In genomic region chr11:62077136-62077535, GRCh38 we compare ENCODE assay signal across 22 cellular contexts.
"Had no signal": no experiment of that assay in that cellular context is flagged by ENCODE, and none has a peak within 500 bp of the region (broad histone marks: within the 10 kb centered on the region; RNA-seq: fewer than 3 reads in every experiment).

No MANE protein-coding gene starts in this region.

- H3K27ac ChIP-seq: coronary artery, hepatocyte, pancreas, stomach, thoracic aorta, transverse colon had no signal

- H3K4me1 ChIP-seq: pancreas had no signal

- H3K9me3 ChIP-seq: pancreas, stomach, thoracic aorta, transverse colon had no signal

- H2AFZ ChIP-seq: hepatocyte had no signal

- H3K36me3 ChIP-seq: pancreas, stomach, thoracic aorta, transverse colon had no signal

- H3K27me3 ChIP-seq: hepatocyte, pancreas, stomach, transverse colon had no signal

- H3K4me2 ChIP-seq: hepatocyte had no signal

- DNase-seq: effector CD4-positive, alpha-beta T cell; endodermal cell; erythroblast; foreskin melanocyte; kidney; left colon; left ventricle myocardium superior; mesendoderm; naive B cell; occipital lobe; pancreas; right cardiac atrium; small intestine; stimulated activated CD4-positive, alpha-beta T cell treated with anti-CD3 and anti-CD28 coated beads, Interleukin-12 subunit alpha, Interleukin-12 subunit beta, amount 100 ng/mL, for 4 hours; stimulated activated naive CD4-positive, alpha-beta T cell; stomach; substantia nigra; transverse colon had no signal

- H3K4me3 ChIP-seq: coronary artery, hepatocyte, lung, pancreas, stomach, thoracic aorta, transverse colon had no signal

- H3K79me2 ChIP-seq: hepatocyte had no signal
